Comparison of ENCODE assay signal across 17 cellular contexts in the genomic region with DNA sequence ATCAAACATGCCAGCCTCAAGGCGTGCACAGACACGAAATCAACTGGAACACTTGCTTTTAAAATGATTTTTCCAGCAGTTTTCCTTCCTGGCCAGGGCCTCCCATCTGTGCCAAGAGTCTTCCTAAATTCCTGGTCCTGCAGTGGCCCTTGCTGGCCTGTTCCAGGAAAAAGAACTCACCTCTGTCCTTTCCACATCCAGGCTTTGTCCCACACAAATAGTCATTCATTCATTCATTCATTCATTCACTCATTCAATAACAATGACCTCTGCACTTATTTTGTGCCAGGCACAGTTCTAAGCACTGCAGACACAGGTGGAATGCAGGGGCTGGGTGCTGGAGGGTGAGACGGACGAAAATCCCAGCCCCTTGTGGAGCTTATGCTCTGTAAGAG.
DNase-seq lines count a peak whose midpoint lies in the region; ATAC-seq, FAIRE-seq and TF ChIP-seq lines count a peak whose summit lies in the region.
"Had no signal": no experiment of that assay in that cellular context is flagged by ENCODE, and none has a peak within 500 bp of the region (broad histone marks: within the 10 kb centered on the region; RNA-seq: fewer than 3 reads in every experiment).

No MANE protein-coding gene starts in this region.

- TF ChIP-seq CTCF in HEK293 (tag by site-specific recombination; IDR thresholded peaks at IDR 0.05) (no peak), GM12878 (IDR thresholded peaks at IDR 0.05 in 2 of 3, conservative IDR thresholded peaks at IDR 0.05 in 1 of 3; ENCODE audit: control insufficient read depth in 2 of 3, extremely low read depth in 1 of 3, insufficient read depth in 1 of 3, low read depth in 3 of 3, low read length in 3 of 3) (no peak), neural progenitor cell (IDR thresholded peaks at IDR 0.05) (no peak), heart left ventricle (IDR thresholded peaks at IDR 0.05) (peak in 1 of 12 donors; percentile 14)

- no peak for TF ChIP-seq EP300 in GM12878 (IDR thresholded peaks at IDR 0.05; ENCODE audit: borderline replicate concordance in 1 of 2, control insufficient read depth in 1 of 2, low read depth in 2 of 2, low read length in 2 of 2)

- H3F3A ChIP-seq in neural progenitor cell (ENCODE audit: low read depth), result peaks cover 23% of the 10 kb centered on the region

- H3K27me3 ChIP-seq in BLaER1 treated with 17β-estradiol and CSF1 and Interleukin-3, amounts not matched to agents 10 nM and 100 nM, result no peaks in the 10 kb centered on the region; a peak in 2 of 22 replicates
- H3K27me3 ChIP-seq in GM12878 (replicated peaks in 1 of 2; ENCODE audit: control insufficient read depth in 2 of 2, insufficient read depth in 2 of 2, low read length in 1 of 2) (no peaks in the 10 kb centered on the region; a peak in 2 of 4 replicates), neural progenitor cell (no peaks in the 10 kb centered on the region), heart left ventricle (peaks cover 0 to 9% (median 0%) of the 10 kb centered on the region in 9 donors)

- H3K4me3 Mint-ChIP-seq in neural progenitor cell, result no peak overlapping the region
- H3K4me3 Mint-ChIP-seq: CD4-positive, CD25-positive, alpha-beta regulatory T cell; HFFc6 had no signal

- H3K79me2 ChIP-seq in GM12878 (ENCODE audit: control insufficient read depth, insufficient read depth, low read length), result no peaks in the 10 kb centered on the region
- no peaks in the 10 kb centered on the region for H3K79me2 ChIP-seq in neural progenitor cell (ENCODE audit: low read depth)

- no peak for ATAC-seq in GM12878
- ATAC-seq in heart left ventricle, result no peak
- no peak for ATAC-seq in left ventricle myocardium superior
- ATAC-seq in HG02763 (IDR thresholded peaks at IDR 0.05; ENCODE audit: unreplicated experiment), result no peak
- ATAC-seq: A549 had no signal

- RAD21 ChIA-PET in GM12878 (lab: Charles Lee; ENCODE audit: unreplicated experiment), result no interaction called here

- peak overlapping the region in 9 of 11 experiments; percentile 7 to 74 (median 62); a peak in 16 of 22 replicates for H3K4me2 ChIP-seq in BLaER1 treated with 17β-estradiol and CSF1 and Interleukin-3, amounts not matched to agents 10 nM and 100 nM
- H3K4me2 ChIP-seq in GM12878 (ENCODE audit: control insufficient read depth, insufficient read depth) (no peak overlapping the region), neural progenitor cell (peak overlapping the region; percentile 53)
- H3K4me2 ChIP-seq: A549 had no signal

- SMC1A ChIA-PET in GM12878 (lab: Charles Lee; ENCODE audit: uncharacterized antibody, unreplicated experiment), result interaction anchor here (1.9 kb wide), 1 partner anchor 50 kb away, joined by 4 read pairs; no protein-coding TSS in a partner anchor

- H3K4me1 Mint-ChIP-seq in neural progenitor cell, result peaks cover 18% of the 10 kb centered on the region
- H3K4me1 Mint-ChIP-seq: CD4-positive, CD25-positive, alpha-beta regulatory T cell had no signal

- no peak for TF ChIP-seq RAD21 in GM12878 (IDR thresholded peaks at IDR 0.05; ENCODE audit: insufficient read depth, low read depth, low read length)

- no peak overlapping the region for H3K27ac Mint-ChIP-seq in neural progenitor cell
- H3K27ac Mint-ChIP-seq: CD4-positive, CD25-positive, alpha-beta regulatory T cell; HFFc6 had no signal

- H3K36me3 Mint-ChIP-seq in neural progenitor cell, result no peaks in the 10 kb centered on the region
- H3K36me3 Mint-ChIP-seq: CD4-positive, CD25-positive, alpha-beta regulatory T cell had no signal

- intact Hi-C loops in GM12878 (cut with micrococcal nuclease; ENCODE audit: unreplicated experiment) (no loop called here), heart left ventricle (cut with DNase I) (no loop called here), left ventricle myocardium superior (cut with micrococcal nuclease) (no loop called here)

- H3K9me3 Mint-ChIP-seq in neural progenitor cell, result no peaks in the 10 kb centered on the region
- H3K9me3 Mint-ChIP-seq: CD4-positive, CD25-positive, alpha-beta regulatory T cell; HFFc6 had no signal

- H2AFZ ChIP-seq in GM12878 (ENCODE audit: control insufficient read depth, low read depth, low read length), result no peak overlapping the region
- peak overlapping the region; percentile 57 for H2AFZ ChIP-seq in neural progenitor cell (replicated peaks)

- WGBS in GM12878 (ENCODE audit: insufficient coverage, insufficient replicate concordance, low lambda C conversion rate, missing lambda C conversion rate), result 1% methylated on average over 4 of the region's 4 CpGs
- 48 to 74% (median 64%) methylated on average over 4 of the region's 4 CpGs for WGBS in heart left ventricle, 4 donors

- CTCF ChIA-PET in HEK293 (lab: Yijun Ruan, JAX), result interaction anchor here (0.6 kb wide), 1 partner anchor 958 kb away, joined by 3 read pairs; no protein-coding TSS in a partner anchor
- CTCF ChIA-PET in GM12878 (lab: Yijun Ruan, JAX), result no interaction called here

- H3K4me3 ChIP-seq in BLaER1 treated with 17β-estradiol and CSF1 and Interleukin-3, amounts not matched to agents 10 nM and 100 nM, result no peak overlapping the region
- H3K4me3 ChIP-seq in HEK293 (ENCODE audit: low read depth, low read length) (no peak overlapping the region), GM12878 (no peak overlapping the region), neural progenitor cell (no peak overlapping the region), heart left ventricle (no peak overlapping the region)
- H3K4me3 ChIP-seq: A549, HAP-1 had no signal

- TF ChIP-seq POLR2A in GM12878 (IDR thresholded peaks at IDR 0.05; ENCODE audit: low read depth, low read length) (no peak), heart left ventricle (IDR thresholded peaks at IDR 0.05) (no peak)

- H3K36me3 ChIP-seq in BLaER1 treated with 17β-estradiol and CSF1 and Interleukin-3, amounts not matched to agents 10 nM and 100 nM, result no peaks in the 10 kb centered on the region
- H3K36me3 ChIP-seq in HEK293 (ENCODE audit: control insufficient read depth in 2 of 2, insufficient read depth in 1 of 2, low read length in 2 of 2), result no peaks in the 10 kb centered on the region
- no peaks in the 10 kb centered on the region for H3K36me3 ChIP-seq in GM12878 (ENCODE audit: control insufficient read depth in 2 of 2, insufficient read depth in 2 of 2, low read length in 1 of 2)
- H3K36me3 ChIP-seq in neural progenitor cell, result no peaks in the 10 kb centered on the region
- H3K36me3 ChIP-seq in heart left ventricle, result no peaks in the 10 kb centered on the region
- H3K36me3 ChIP-seq: HAP-1 had no signal

- H3K9me3 ChIP-seq in BLaER1 treated with 17β-estradiol and CSF1 and Interleukin-3, amounts not matched to agents 10 nM and 100 nM (replicated peaks in 1 of 11), result no peaks in the 10 kb centered on the region
- H3K9me3 ChIP-seq in HEK293 (ENCODE audit: control insufficient read depth, insufficient read depth, low read depth, low read length) (no peaks in the 10 kb centered on the region), GM12878 (replicated peaks; ENCODE audit: control insufficient read depth, insufficient read depth, low read length) (no peaks in the 10 kb centered on the region), neural progenitor cell (ENCODE audit: low read depth) (no peaks in the 10 kb centered on the region), heart left ventricle (no peaks in the 10 kb centered on the region)
- H3K9me3 ChIP-seq: A549, HAP-1 had no signal

- no peak overlapping the region for H3K27ac ChIP-seq in BLaER1 treated with 17β-estradiol and CSF1 and Interleukin-3, amounts not matched to agents 10 nM and 100 nM
- no peak overlapping the region for H3K27ac ChIP-seq in HEK293 (ENCODE audit: extremely low read depth, low read depth, low read length)
- no peak overlapping the region for H3K27ac ChIP-seq in GM12878 (ENCODE audit: control insufficient read depth, insufficient read depth)
- H3K27ac ChIP-seq in neural progenitor cell, result no peak overlapping the region
- no peak overlapping the region for H3K27ac ChIP-seq in heart left ventricle
- H3K27ac ChIP-seq: A549, HL-60 had no signal

- no peak for DNase-seq in GM12878 (ENCODE audit: low read depth, low spot score)
- no peak for DNase-seq in neural progenitor cell (ENCODE audit: low spot score)
- DNase-seq in heart left ventricle, result no peak
- DNase-seq in left ventricle myocardium superior, result no peak
- DNase-seq in GM19240 (ENCODE audit: insufficient read length, low spot score), result no peak
- DNase-seq: CD4-positive, CD25-positive, alpha-beta regulatory T cell; DMS53; HFFc6; KBM-7 had no signal

- FAIRE-seq in GM12878 (lab: Jason Lieb, UNC), result no peak
- FAIRE-seq: A549, GM12891, H1 had no signal

- H3K27me3 Mint-ChIP-seq in neural progenitor cell (ENCODE audit: insufficient read depth, low read depth), result peaks cover under 1% of the 10 kb centered on the region
- H3K27me3 Mint-ChIP-seq: CD4-positive, CD25-positive, alpha-beta regulatory T cell had no signal

- 0 out of 22 replicates have a peak, but pooled peaks cover 0 to 7% (median 0%) of the 10 kb centered on the region in 11 experiments for H4K20me1 ChIP-seq in BLaER1 treated with 17β-estradiol and CSF1 and Interleukin-3, amounts not matched to agents 10 nM and 100 nM
- H4K20me1 ChIP-seq in GM12878 (ENCODE audit: control insufficient read depth, insufficient read depth) (no peaks in the 10 kb centered on the region), neural progenitor cell (ENCODE audit: low read depth) (no peaks in the 10 kb centered on the region)

- in situ Hi-C loops in GM12878 (cut with MboI), result no loop called here

- peaks cover 0 to 45% (median 31%) of the 10 kb centered on the region in 10 experiments; a peak in 17 of 20 replicates for H3K4me1 ChIP-seq in BLaER1 treated with 17β-estradiol and CSF1 and Interleukin-3, amounts not matched to agents 10 nM and 100 nM
- H3K4me1 ChIP-seq in HEK293 (ENCODE audit: control insufficient read depth, insufficient read depth, low read length), result no peaks in the 10 kb centered on the region
- H3K4me1 ChIP-seq in GM12878 (ENCODE audit: control insufficient read depth, insufficient read depth, low read length), result no peaks in the 10 kb centered on the region
- peaks cover 37% of the 10 kb centered on the region for H3K4me1 ChIP-seq in neural progenitor cell
- H3K4me1 ChIP-seq in heart left ventricle, result no peaks in the 10 kb centered on the region
- H3K4me1 ChIP-seq: A549, HAP-1 had no signal

- POLR2A ChIA-PET in HEK293 (lab: Yijun Ruan, JAX), result interaction anchor here (1.0 kb wide), 1 partner anchor 672 kb away, joined by 3 read pairs; no protein-coding TSS in a partner anchor
- POLR2A ChIA-PET in GM12878 (lab: Charles Lee), result no interaction called here

- H3K9ac ChIP-seq in BLaER1 treated with 17β-estradiol and CSF1 and Interleukin-3, amounts not matched to agents 10 nM and 100 nM, result no peak overlapping the region
- H3K9ac ChIP-seq in GM12878 (ENCODE audit: control insufficient read depth, insufficient read depth, low read length), result no peak overlapping the region
- no peak overlapping the region for H3K9ac ChIP-seq in neural progenitor cell

- BruUV-seq in GM12878 (replicated peaks; lab: Mats Ljungman, UMichigan), result no TSS peak

TF ChIP-seq in HEK293, 187 proteins besides CTCF, POLR2A, EP300 and RAD21:
- peak; percentile 88 for TF ChIP-seq ZNF24 (tag by site-specific recombination; IDR thresholded peaks at IDR 0.05)
- no peak for TF ChIP-seq ZNF548 (tag by site-specific recombination; IDR thresholded peaks at IDR 0.05)

TF ChIP-seq in GM12878, 131 proteins besides CTCF, POLR2A, EP300 and RAD21 (continues in another document):
- TF ChIP-seq ZNF24 (IDR thresholded peaks at IDR 0.05) (peak; percentile 50; the same call in 1 of the 2 replicates), CBX3 (IDR thresholded peaks at IDR 0.05; ENCODE audit: borderline replicate concordance, low read depth) (no peak)
